ENCODE assay signal across 6 cellular contexts in genomic region chr17:42120161-42121065, GRCh38. TPM values are rescaled to one million over a fixed set of nuclear protein-coding genes. Genes with fewer than 3 reads are reported as not detected.
DNase-seq lines count a peak whose midpoint lies in the region; TF ChIP-seq lines count a peak whose summit lies in the region.

No MANE protein-coding gene starts in this region.

- WGBS in esophagus, 2 donors = 15% methylated on average over 20 of the region's 20 CpGs

- H2AFZ ChIP-seq in Loucy (ENCODE audit: low read length) = peak overlapping the region; percentile 96

- peaks cover 27% of the 10 kb centered on the region for H3K4me1 Mint-ChIP-seq in CD14-positive monocyte

- no peaks in the 10 kb centered on the region for H3F3A ChIP-seq in Loucy (ENCODE audit: low read depth)

- H3K27ac Mint-ChIP-seq in CD14-positive monocyte = no peak overlapping the region

- no peaks in the 10 kb centered on the region for H3K27me3 Mint-ChIP-seq in CD14-positive monocyte (ENCODE audit: low read depth in 3 of 3)

- TF ChIP-seq CTCF in CD14-positive monocyte (IDR thresholded peaks at IDR 0.05) (no peak), Loucy (conservative IDR thresholded peaks at IDR 0.05; ENCODE audit: low read length) (no peak)

- H3K9me3 ChIP-seq in Loucy (ENCODE audit: insufficient read depth, low read depth, low read length) (no peaks in the 10 kb centered on the region), esophagus (ENCODE audit: control insufficient read depth in 2 of 2, insufficient read depth in 1 of 2, low read depth in 1 of 2, low read length in 1 of 2) (no peaks in the 10 kb centered on the region)

- H4K20me1 ChIP-seq in Loucy (ENCODE audit: insufficient read depth, low read length, poor library complexity, severe bottlenecking) = no peaks in the 10 kb centered on the region

- peaks cover 27 to 39% of the 10 kb centered on the region in 2 donors for H3K36me3 Mint-ChIP-seq in CD14-positive monocyte

- H3K4me3 ChIP-seq in Loucy (ENCODE audit: low read length, poor library complexity, severe bottlenecking) (peak overlapping the region; percentile 94), esophagus (ENCODE audit: low read depth in 1 of 2, low read length in 2 of 2) (peak overlapping the region; percentile 29 to 90)

- no peaks in the 10 kb centered on the region for H3K9me3 Mint-ChIP-seq in CD14-positive monocyte

- no peaks in the 10 kb centered on the region for H3K9me2 ChIP-seq in Loucy (replicated peaks; ENCODE audit: low read depth, low read length)

- H3K4me1 ChIP-seq in Loucy (ENCODE audit: insufficient read depth, low read length, poor library complexity, severe bottlenecking) (peaks cover 13% of the 10 kb centered on the region), esophagus (ENCODE audit: control insufficient read depth in 2 of 2, insufficient read depth in 2 of 2, low read length in 1 of 2) (peaks cover 9 to 13% of the 10 kb centered on the region in 2 donors)

- peak overlapping the region; percentile 89 for H3K4me2 ChIP-seq in Loucy (ENCODE audit: low read depth, low read length, poor library complexity, severe bottlenecking)

- DNase-seq in CD14-positive monocyte (ENCODE audit: low spot score) (no peak), cortex of kidney (lab: John Stamatoyannopoulos, UW) (no peak), DMS153 (lab: John Stamatoyannopoulos, UW) (no peak)
- DNase-seq in stimulated activated CD4-positive, alpha-beta T cell treated with anti-CD3 and anti-CD28 coated beads, Interleukin-4, amount 100 ng/mL, for 1 hour = peak; percentile 39

- no peak overlapping the region for H3K27ac ChIP-seq in esophagus (ENCODE audit: low read depth in 2 of 2, low read length in 1 of 2)

- H3K79me2 ChIP-seq in Loucy (ENCODE audit: insufficient read depth, low read length) = peaks cover 15% of the 10 kb centered on the region; the same call in 1 of the 2 replicates

- intact Hi-C loops in CD14-positive monocyte (cut with micrococcal nuclease) = no loop called here

- peak overlapping the region; percentile 39 to 54 for H3K4me3 Mint-ChIP-seq in CD14-positive monocyte

- no peaks in the 10 kb centered on the region for H3K27me3 ChIP-seq in Loucy (ENCODE audit: insufficient read depth, low read length, poor library complexity, severe bottlenecking)
- no peaks in the 10 kb centered on the region for H3K27me3 ChIP-seq in esophagus (ENCODE audit: control insufficient read depth in 1 of 2, insufficient read depth in 2 of 2, low read length in 2 of 2)

- peaks cover 16% of the 10 kb centered on the region; the same call in 1 of the 2 replicates for H3K36me3 ChIP-seq in Loucy (ENCODE audit: insufficient read depth, low read length)
- peaks cover 3 to 29% of the 10 kb centered on the region in 2 donors for H3K36me3 ChIP-seq in esophagus (ENCODE audit: control insufficient read depth in 2 of 2, insufficient read depth in 2 of 2, low read length in 1 of 2)

- H3K9ac ChIP-seq in Loucy (ENCODE audit: low read depth, low read length, poor library complexity, severe bottlenecking) = peak overlapping the region; percentile 89

RNA-seq across cellular contexts. Expression of gene KAT2A, which starts 0.8 kb away (rescaled TPM):
- polyA plus RNA-seq in CD14-positive monocyte = 1 to 10 TPM; 1.9 to 2.0 TPM
- 10 to 100 TPM; 34.2 to 86.6 TPM for polyA plus RNA-seq in esophagus

RNA-seq across cellular contexts. Expression of gene HSPB9, which starts 2.2 kb away (rescaled TPM):
- polyA plus RNA-seq in CD14-positive monocyte (not detected), esophagus (under 1 TPM; 0.04 TPM)

RNA-seq across cellular contexts. Expression of gene DHX58, which starts 7.9 kb away (rescaled TPM):
- polyA plus RNA-seq in CD14-positive monocyte (10 to 100 TPM; 13.2 to 16.0 TPM), esophagus (10 to 100 TPM in 1 of 2 donors, 1 to 10 TPM in 1; 8.3 to 17.8 TPM)

RNA-seq across cellular contexts. Expression of gene ZNF385C, which starts 22.1 kb away (rescaled TPM):
- polyA plus RNA-seq in CD14-positive monocyte (under 1 TPM in 1 of 2 donors, not detected in 1; 0.09 TPM), esophagus (under 1 TPM; 0.12 to 0.24 TPM)

RNA-seq across cellular contexts. Expression of gene RAB5C, which starts 34.4 kb away (rescaled TPM):
- polyA plus RNA-seq in CD14-positive monocyte (100 to 1,000 TPM; 165 to 171 TPM), esophagus (10 to 100 TPM; 61.8 to 93.4 TPM)

Comparison
In these comparisons a context has a peak if more than half of its experiments do, and no peak if none do; other contexts are left out.
1. RNA of gene KAT2A, which starts 0.8 kb away (polyA plus RNA-seq): 34.2 to 86.6 TPM in esophagus; 1.9 to 2.0 TPM in CD14-positive monocyte; every median in the first group is over 10 times any median in the second.